Comparison of ENCODE assay signal across 1 cellular context in the genomic region with DNA sequence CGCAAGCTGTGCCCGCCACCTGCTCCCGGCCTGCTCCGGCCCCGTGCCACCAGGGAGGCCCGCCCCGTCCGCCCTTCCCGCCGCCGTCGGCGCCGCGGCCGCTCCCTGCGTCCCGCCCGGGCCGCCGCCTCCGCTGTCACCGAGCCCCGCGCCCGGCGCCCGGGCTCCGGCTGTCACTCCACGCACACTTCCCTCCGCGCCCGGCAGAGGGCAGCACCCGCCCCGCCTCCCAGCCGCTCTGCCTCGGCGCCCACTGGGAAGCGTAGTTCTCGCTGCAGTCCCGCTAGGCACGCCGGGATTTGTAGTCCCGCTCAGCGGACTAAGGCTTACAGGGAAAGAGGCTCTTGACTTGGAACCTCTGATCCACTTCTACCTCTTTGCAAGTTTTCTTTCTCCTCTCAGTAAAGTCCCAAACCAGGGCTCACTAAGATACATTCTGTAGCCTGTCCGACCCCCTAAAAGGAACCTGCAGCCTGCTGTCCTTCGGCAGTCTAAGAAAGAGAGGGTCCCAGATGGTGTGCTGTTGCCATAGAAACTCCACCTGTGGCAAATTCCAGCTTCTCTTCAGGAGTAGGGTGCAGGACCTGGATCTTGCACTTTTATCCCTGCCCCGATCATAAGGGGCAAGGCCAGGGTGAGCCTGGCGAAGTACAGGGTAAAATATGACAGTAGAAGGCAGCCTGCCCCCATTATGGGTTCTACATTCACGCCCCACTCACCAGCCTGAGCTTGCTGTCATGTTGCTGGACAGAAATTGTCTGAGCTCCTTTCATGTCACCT.
TF ChIP-seq lines count a peak whose summit lies in the region.

TSS of gene TFEB (minus strand) at position 182 of the 780 bp plus-strand sequence. CDS start 44,395 bp downstream, outside the sequence.

TF ChIP-seq in K562, 482 proteins besides CTCF, POLR2A, EP300 and RAD21 (continued from another document and continues in another):
- TF ChIP-seq, protein P1, sequence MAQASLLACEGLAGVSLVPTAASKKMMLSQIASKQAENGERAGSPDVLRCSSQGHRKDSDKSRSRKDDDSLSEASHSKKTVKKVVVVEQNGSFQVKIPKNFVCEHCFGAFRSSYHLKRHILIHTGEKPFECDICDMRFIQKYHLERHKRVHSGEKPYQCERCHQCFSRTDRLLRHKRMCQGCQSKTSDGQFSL (CRISPR knock-in tag; IDR thresholded peaks at IDR 0.05) = no peak
- TF ChIP-seq, protein P1 (tag; IDR thresholded peaks at IDR 0.05) = no peak
- no peak for TF ChIP-seq ESRRB (CRISPR knock-in tag; IDR thresholded peaks at IDR 0.05; ENCODE audit: borderline replicate concordance)
- peak in 1 of 2 experiments; percentile 80; a peak in 2 of 4 replicates for TF ChIP-seq RCOR1 (IDR thresholded peaks at IDR 0.05; ENCODE audit: borderline replicate concordance in 1 of 2, low read depth in 2 of 2, low read length in 2 of 2)
- TF ChIP-seq RFX1 (IDR thresholded peaks at IDR 0.05) = peak; percentile 86
- peak; percentile 81 for TF ChIP-seq POU5F1 (IDR thresholded peaks at IDR 0.05; ENCODE audit: borderline replicate concordance, low read depth, low read length, partially characterized antibody)
- peak; percentile 93 for TF ChIP-seq MBD2 (IDR thresholded peaks at IDR 0.05; ENCODE audit: borderline replicate concordance, low read depth)
- TF ChIP-seq, protein P2, sequence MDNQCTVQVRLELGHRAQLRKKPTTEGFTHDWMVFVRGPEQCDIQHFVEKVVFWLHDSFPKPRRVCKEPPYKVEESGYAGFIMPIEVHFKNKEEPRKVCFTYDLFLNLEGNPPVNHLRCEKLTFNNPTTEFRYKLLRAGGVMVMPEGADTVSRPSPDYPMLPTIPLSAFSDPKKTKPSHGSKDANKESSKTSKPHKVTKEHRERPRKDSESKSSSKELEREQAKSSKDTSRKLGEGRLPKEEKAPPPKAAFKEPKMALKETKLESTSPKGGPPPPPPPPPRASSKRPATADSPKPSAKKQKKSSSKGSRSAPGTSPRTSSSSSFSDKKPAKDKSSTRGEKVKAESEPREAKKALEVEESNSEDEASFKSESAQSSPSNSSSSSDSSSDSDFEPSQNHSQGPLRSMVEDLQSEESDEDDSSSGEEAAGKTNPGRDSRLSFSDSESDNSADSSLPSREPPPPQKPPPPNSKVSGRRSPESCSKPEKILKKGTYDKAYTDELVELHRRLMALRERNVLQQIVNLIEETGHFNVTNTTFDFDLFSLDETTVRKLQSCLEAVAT (IDR thresholded peaks at IDR 0.05) = no peak
- no peak for TF ChIP-seq NFATC3 (IDR thresholded peaks at IDR 0.05)
- TF ChIP-seq STAG1 (CRISPR knock-in tag; IDR thresholded peaks at IDR 0.05; ENCODE audit: borderline replicate concordance) = no peak
- no peak for TF ChIP-seq SETDB1 (IDR thresholded peaks at IDR 0.05; ENCODE audit: low read length)
- peak; percentile 57; the same call in 1 of the 2 replicates for TF ChIP-seq BHLHE40 (IDR thresholded peaks at IDR 0.05; ENCODE audit: low read length)
- TF ChIP-seq ZNF511 (CRISPR knock-in tag; IDR thresholded peaks at IDR 0.05) = 0 out of 2 replicates have a peak, but pooled peaks have one; percentile 57
- no peak for TF ChIP-seq STAT5B (CRISPR knock-in tag; IDR thresholded peaks at IDR 0.05)
- TF ChIP-seq DEAF1 (CRISPR knock-in tag; IDR thresholded peaks at IDR 0.05) = peak; percentile 64
- TF ChIP-seq ELK1 (CRISPR knock-in tag; IDR thresholded peaks at IDR 0.05) = no peak
- no peak for TF ChIP-seq BCOR (IDR thresholded peaks at IDR 0.05)
- TF ChIP-seq PTRF (tag; IDR thresholded peaks at IDR 0.05) = no peak
- TF ChIP-seq, protein P3, sequence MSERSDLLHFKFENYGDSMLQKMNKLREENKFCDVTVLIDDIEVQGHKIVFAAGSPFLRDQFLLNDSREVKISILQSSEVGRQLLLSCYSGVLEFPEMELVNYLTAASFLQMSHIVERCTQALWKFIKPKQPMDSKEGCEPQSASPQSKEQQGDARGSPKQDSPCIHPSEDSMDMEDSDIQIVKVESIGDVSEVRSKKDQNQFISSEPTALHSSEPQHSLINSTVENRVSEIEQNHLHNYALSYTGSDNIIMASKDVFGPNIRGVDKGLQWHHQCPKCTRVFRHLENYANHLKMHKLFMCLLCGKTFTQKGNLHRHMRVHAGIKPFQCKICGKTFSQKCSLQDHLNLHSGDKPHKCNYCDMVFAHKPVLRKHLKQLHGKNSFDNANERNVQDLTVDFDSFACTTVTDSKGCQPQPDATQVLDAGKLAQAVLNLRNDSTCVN (CRISPR knock-in tag; IDR thresholded peaks at IDR 0.05) = no peak
- no peak for TF ChIP-seq SNAPC5 (CRISPR knock-in tag; IDR thresholded peaks at IDR 0.05)
- 0 out of 2 replicates have a peak, but pooled peaks have one; percentile 58 for TF ChIP-seq ZNF696 (CRISPR knock-in tag; conservative IDR thresholded peaks at IDR 0.05)
- TF ChIP-seq TAF15 (IDR thresholded peaks at IDR 0.05; ENCODE audit: low read depth, low read length) = no peak
- TF ChIP-seq GABPB1 (CRISPR knock-in tag; IDR thresholded peaks at IDR 0.05) = peak; percentile 88
- no peak for TF ChIP-seq PML (IDR thresholded peaks at IDR 0.05; ENCODE audit: low read length)
- peak; percentile 100 for TF ChIP-seq HCFC1 (IDR thresholded peaks at IDR 0.05; ENCODE audit: low read depth, low read length)
- peak; percentile 63; the same call in 1 of the 2 replicates for TF ChIP-seq GABPA (tag; conservative IDR thresholded peaks at IDR 0.05; ENCODE audit: low read depth)
- no peak for TF ChIP-seq CEBPZ (IDR thresholded peaks at IDR 0.05; ENCODE audit: borderline replicate concordance, low read depth, low read length)
- no peak for TF ChIP-seq NUFIP1 (IDR thresholded peaks at IDR 0.05; ENCODE audit: partially characterized antibody)
- TF ChIP-seq, protein P4, sequence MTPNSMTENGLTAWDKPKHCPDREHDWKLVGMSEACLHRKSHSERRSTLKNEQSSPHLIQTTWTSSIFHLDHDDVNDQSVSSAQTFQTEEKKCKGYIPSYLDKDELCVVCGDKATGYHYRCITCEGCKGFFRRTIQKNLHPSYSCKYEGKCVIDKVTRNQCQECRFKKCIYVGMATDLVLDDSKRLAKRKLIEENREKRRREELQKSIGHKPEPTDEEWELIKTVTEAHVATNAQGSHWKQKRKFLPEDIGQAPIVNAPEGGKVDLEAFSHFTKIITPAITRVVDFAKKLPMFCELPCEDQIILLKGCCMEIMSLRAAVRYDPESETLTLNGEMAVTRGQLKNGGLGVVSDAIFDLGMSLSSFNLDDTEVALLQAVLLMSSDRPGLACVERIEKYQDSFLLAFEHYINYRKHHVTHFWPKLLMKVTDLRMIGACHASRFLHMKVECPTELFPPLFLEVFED (CRISPR knock-in tag; conservative IDR thresholded peaks at IDR 0.05) = no peak
- TF ChIP-seq, protein P5, sequence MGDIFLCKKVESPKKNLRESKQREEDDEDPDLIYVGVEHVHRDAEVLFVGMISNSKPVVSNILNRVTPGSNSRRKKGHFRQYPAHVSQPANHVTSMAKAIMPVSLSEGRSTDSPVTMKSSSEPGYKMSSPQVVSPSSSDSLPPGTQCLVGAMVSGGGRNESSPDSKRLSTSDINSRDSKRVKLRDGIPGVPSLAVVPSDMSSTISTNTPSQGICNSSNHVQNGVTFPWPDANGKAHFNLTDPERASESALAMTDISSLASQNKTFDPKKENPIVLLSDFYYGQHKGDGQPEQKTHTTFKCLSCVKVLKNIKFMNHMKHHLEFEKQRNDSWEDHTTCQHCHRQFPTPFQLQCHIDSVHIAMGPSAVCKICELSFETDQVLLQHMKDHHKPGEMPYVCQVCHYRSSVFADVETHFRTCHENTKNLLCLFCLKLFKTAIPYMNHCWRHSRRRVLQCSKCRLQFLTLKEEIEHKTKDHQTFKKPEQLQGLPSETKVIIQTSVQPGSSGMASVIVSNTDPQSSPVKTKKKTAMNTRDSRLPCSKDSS (IDR thresholded peaks at IDR 0.05; ENCODE audit: low read depth, partially characterized antibody) = no peak
- TF ChIP-seq ZNF436 (CRISPR knock-in tag; IDR thresholded peaks at IDR 0.05) = no peak
- TF ChIP-seq RBM39 (optimal IDR thresholded peaks at IDR 0.05; ENCODE audit: low read depth, low read length) = peak; percentile 47
- no peak for TF ChIP-seq NCOA2 (IDR thresholded peaks at IDR 0.05; ENCODE audit: partially characterized antibody in 2 of 2)
- 0 out of 2 replicates have a peak, but pooled peaks have one; percentile 18 for TF ChIP-seq ZKSCAN1 (IDR thresholded peaks at IDR 0.05; ENCODE audit: low read depth, low read length)
- TF ChIP-seq JUN (IDR thresholded peaks at IDR 0.05; ENCODE audit: borderline replicate concordance, low read depth, low read length) = 0 out of 2 replicates have a peak, but pooled peaks have one; percentile 32
- TF ChIP-seq JUN (CRISPR knock-in tag; IDR thresholded peaks at IDR 0.05; ENCODE audit: borderline replicate concordance) = no peak
- no peak for TF ChIP-seq TCF15 (CRISPR knock-in tag; IDR thresholded peaks at IDR 0.05)
- no peak for TF ChIP-seq ZBTB43 (CRISPR knock-in tag; IDR thresholded peaks at IDR 0.05)
- TF ChIP-seq NCOR1 (IDR thresholded peaks at IDR 0.05) = no peak
- TF ChIP-seq, protein P6, sequence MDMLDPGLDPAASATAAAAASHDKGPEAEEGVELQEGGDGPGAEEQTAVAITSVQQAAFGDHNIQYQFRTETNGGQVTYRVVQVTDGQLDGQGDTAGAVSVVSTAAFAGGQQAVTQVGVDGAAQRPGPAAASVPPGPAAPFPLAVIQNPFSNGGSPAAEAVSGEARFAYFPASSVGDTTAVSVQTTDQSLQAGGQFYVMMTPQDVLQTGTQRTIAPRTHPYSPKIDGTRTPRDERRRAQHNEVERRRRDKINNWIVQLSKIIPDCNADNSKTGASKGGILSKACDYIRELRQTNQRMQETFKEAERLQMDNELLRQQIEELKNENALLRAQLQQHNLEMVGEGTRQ (CRISPR knock-in tag; IDR thresholded peaks at IDR 0.05) = no peak
- no peak for TF ChIP-seq ZSCAN29 (IDR thresholded peaks at IDR 0.05)
- TF ChIP-seq NFIX (CRISPR knock-in tag; IDR thresholded peaks at IDR 0.05; ENCODE audit: low read depth) = no peak
- 0 out of 2 replicates have a peak, but pooled peaks have one; percentile 41 for TF ChIP-seq KAT7 (CRISPR knock-in tag; IDR thresholded peaks at IDR 0.05; ENCODE audit: borderline replicate concordance)
- peak; percentile 77 for TF ChIP-seq SMC3 (conservative IDR thresholded peaks at IDR 0.05; ENCODE audit: insufficient read depth, low read depth, low read length)
